8 cellular contexts compared by ENCODE assay signal in the genomic region with DNA sequence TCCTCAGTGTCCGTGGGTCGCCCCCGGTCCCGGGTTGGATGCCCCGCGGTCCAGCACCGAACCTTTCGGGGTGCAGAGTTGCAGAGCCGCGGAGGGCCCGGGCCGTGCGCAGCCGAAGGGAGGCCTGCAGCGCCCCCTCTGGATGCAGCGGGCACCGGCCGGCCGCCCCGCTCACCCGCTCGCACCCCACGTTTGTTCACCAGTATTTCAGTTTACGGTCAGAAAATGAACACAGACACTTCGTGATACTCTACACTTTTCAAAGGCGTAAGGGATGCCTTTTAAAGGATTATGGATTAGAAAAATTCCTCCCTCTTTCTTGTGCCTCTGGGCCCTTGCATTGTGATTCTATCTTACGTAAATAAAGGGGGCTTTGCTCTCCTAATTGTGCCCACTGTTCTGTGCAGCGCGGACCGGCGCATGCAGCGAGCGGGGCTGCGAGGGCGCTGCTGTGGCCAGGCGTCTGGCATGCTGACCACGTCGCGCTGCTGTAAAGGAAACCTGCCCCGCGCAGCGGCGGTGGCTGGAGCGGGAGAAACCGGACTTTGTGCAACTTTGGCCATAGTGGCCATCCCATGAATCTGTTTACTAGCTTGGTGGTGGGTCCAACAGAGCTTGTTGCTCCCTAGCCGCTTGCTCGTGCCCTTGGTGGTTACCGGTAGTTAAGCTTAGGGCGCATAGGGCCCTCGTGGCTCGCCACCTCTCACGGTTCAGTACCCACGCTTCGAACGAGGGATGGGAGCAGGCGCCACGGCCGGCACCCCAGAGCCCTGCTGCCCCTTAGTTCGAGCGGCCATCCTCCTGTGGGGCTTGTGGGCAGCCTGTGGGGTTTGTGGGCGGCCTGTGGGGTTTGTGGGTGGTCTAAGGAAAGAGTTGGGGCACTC. TPM values are rescaled to one million over a fixed set of nuclear protein-coding genes. Genes with fewer than 3 reads are reported as not detected.
DNase-seq lines count a peak whose midpoint lies in the region; TF ChIP-seq lines count a peak whose summit lies in the region.

No MANE protein-coding gene starts in this region.

- H3K4me1 Mint-ChIP-seq in activated CD4-positive, alpha-beta T cell treated with anti-CD3 and anti-CD28 coated beads, Interleukin-2, amount 10 ng/mL, durations not matched to agents 24 days and 14 days: peaks cover 15% of the 10 kb centered on the region

- peak; percentile 87 for TF ChIP-seq RAD21 in neural cell (conservative IDR thresholded peaks at IDR 0.05)

- TF ChIP-seq CTCF in neural cell (IDR thresholded peaks at IDR 0.05; ENCODE audit: poor library complexity, severe bottlenecking): peak; percentile 83

- H3K9ac ChIP-seq in neural cell (ENCODE audit: low read length): peak overlapping the region; percentile 91

- peak overlapping the region; percentile 67 for H3K4me3 Mint-ChIP-seq in activated CD4-positive, alpha-beta T cell treated with anti-CD3 and anti-CD28 coated beads, Interleukin-2, amount 10 ng/mL, durations not matched to agents 24 days and 14 days

- no peaks in the 10 kb centered on the region for H3K9me2 ChIP-seq in neural cell (ENCODE audit: insufficient read depth, low read length)

- no peaks in the 10 kb centered on the region for H3K36me3 ChIP-seq in neural cell (ENCODE audit: insufficient read depth, low read length)

- no peaks in the 10 kb centered on the region for H3K9me3 ChIP-seq in neural cell (ENCODE audit: low read length)

- no peak overlapping the region for H3K27ac Mint-ChIP-seq in activated CD4-positive, alpha-beta T cell treated with anti-CD3 and anti-CD28 coated beads, Interleukin-2, amount 10 ng/mL, durations not matched to agents 24 days and 14 days

- TF ChIP-seq EP300 in neural cell (conservative IDR thresholded peaks at IDR 0.05; ENCODE audit: poor library complexity, severe bottlenecking): no peak

- H3K36me3 Mint-ChIP-seq in activated CD4-positive, alpha-beta T cell treated with anti-CD3 and anti-CD28 coated beads, Interleukin-2, amount 10 ng/mL, durations not matched to agents 24 days and 14 days (ENCODE audit: low read depth): peaks cover 5% of the 10 kb centered on the region

- H3F3A ChIP-seq in neural cell (ENCODE audit: insufficient read depth, low read length, poor library complexity, severe bottlenecking): peaks cover 3% of the 10 kb centered on the region

- H3K4me3 ChIP-seq in neural cell (ENCODE audit: low read length): peak overlapping the region; percentile 79

- peak overlapping the region; percentile 97 for H3K27ac ChIP-seq in neural cell (ENCODE audit: low read length)

- peak; percentile 76 for DNase-seq in activated CD4-positive, alpha-beta T cell treated with anti-CD3 and anti-CD28 coated beads, Interleukin-2, amount 10 ng/mL, durations not matched to agents 24 days and 14 days
- DNase-seq in activated CD4-positive, alpha-beta T cell treated with anti-CD3 and anti-CD28 coated beads for 4 hours: no peak
- peak; percentile 79 for DNase-seq in activated CD8-positive, alpha-beta memory T cell treated with anti-CD3 and anti-CD28 coated beads, Interleukin-2, amount 50 U/mL, for 48 hours
- peak; percentile 33 for DNase-seq in fibroblast of peridontal ligament (ENCODE audit: extremely low read depth)
- DNase-seq in OCI-M2 (lab: John Stamatoyannopoulos, UW; ENCODE audit: unreplicated experiment): no peak
- no peak for DNase-seq in LoVo (ENCODE audit: low spot score)
- no peak for DNase-seq in NCI-H345 (lab: John Stamatoyannopoulos, UW)

- no peaks in the 10 kb centered on the region for H3K9me3 Mint-ChIP-seq in activated CD4-positive, alpha-beta T cell treated with anti-CD3 and anti-CD28 coated beads, Interleukin-2, amount 10 ng/mL, durations not matched to agents 24 days and 14 days

- no peaks in the 10 kb centered on the region for H3K27me3 ChIP-seq in neural cell (ENCODE audit: insufficient read depth, low read depth, low read length)

- H3K4me2 ChIP-seq in neural cell (ENCODE audit: low read length): peak overlapping the region; percentile 52

- peaks cover 73% of the 10 kb centered on the region for H3K27me3 Mint-ChIP-seq in activated CD4-positive, alpha-beta T cell treated with anti-CD3 and anti-CD28 coated beads, Interleukin-2, amount 10 ng/mL, durations not matched to agents 24 days and 14 days

- peaks cover 46% of the 10 kb centered on the region for H3K79me2 ChIP-seq in neural cell (replicated peaks; ENCODE audit: insufficient read depth, low read length)

- no peak overlapping the region for H2AFZ ChIP-seq in neural cell (ENCODE audit: low read depth, low read length)

- intact Hi-C loops in activated CD4-positive, alpha-beta T cell treated with anti-CD3 and anti-CD28 coated beads, Interleukin-2, amount 10 ng/mL, durations not matched to agents 24 days and 14 days (cut with micrococcal nuclease): loop anchor here (5.0 kb wide), 2 partner anchors 249 to 709 kb away; no protein-coding TSS in a partner anchor

- H4K20me1 ChIP-seq in neural cell (ENCODE audit: insufficient read depth): peaks cover 34% of the 10 kb centered on the region

TF ChIP-seq in neural cell, 6 proteins besides CTCF, POLR2A, EP300 and RAD21:
- TF ChIP-seq TAF1 (IDR thresholded peaks at IDR 0.05; ENCODE audit: low read depth): no peak
- TF ChIP-seq EZH2 (IDR thresholded peaks at IDR 0.05; ENCODE audit: borderline replicate concordance, insufficient read depth, low read length, poor library complexity, severe bottlenecking): no peak
- TF ChIP-seq SMC3 (conservative IDR thresholded peaks at IDR 0.05; ENCODE audit: poor library complexity): peak; percentile 75
- TF ChIP-seq, protein P1, sequence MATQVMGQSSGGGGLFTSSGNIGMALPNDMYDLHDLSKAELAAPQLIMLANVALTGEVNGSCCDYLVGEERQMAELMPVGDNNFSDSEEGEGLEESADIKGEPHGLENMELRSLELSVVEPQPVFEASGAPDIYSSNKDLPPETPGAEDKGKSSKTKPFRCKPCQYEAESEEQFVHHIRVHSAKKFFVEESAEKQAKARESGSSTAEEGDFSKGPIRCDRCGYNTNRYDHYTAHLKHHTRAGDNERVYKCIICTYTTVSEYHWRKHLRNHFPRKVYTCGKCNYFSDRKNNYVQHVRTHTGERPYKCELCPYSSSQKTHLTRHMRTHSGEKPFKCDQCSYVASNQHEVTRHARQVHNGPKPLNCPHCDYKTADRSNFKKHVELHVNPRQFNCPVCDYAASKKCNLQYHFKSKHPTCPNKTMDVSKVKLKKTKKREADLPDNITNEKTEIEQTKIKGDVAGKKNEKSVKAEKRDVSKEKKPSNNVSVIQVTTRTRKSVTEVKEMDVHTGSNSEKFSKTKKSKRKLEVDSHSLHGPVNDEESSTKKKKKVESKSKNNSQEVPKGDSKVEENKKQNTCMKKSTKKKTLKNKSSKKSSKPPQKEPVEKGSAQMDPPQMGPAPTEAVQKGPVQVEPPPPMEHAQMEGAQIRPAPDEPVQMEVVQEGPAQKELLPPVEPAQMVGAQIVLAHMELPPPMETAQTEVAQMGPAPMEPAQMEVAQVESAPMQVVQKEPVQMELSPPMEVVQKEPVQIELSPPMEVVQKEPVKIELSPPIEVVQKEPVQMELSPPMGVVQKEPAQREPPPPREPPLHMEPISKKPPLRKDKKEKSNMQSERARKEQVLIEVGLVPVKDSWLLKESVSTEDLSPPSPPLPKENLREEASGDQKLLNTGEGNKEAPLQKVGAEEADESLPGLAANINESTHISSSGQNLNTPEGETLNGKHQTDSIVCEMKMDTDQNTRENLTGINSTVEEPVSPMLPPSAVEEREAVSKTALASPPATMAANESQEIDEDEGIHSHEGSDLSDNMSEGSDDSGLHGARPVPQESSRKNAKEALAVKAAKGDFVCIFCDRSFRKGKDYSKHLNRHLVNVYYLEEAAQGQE (IDR thresholded peaks at IDR 0.05; ENCODE audit: borderline replicate concordance): peak; percentile 3
- TF ChIP-seq POLR2AphosphoS5 (IDR thresholded peaks at IDR 0.05): peak; percentile 55
- peak; percentile 12 for TF ChIP-seq MXI1 (conservative IDR thresholded peaks at IDR 0.05; ENCODE audit: poor library complexity, severe bottlenecking)

RNA-seq across cellular contexts. Expression of gene MEST, which starts 0.8 kb away (rescaled TPM):
- total RNA-seq in activated CD4-positive, alpha-beta T cell treated with anti-CD3 and anti-CD28 coated beads, Interleukin-2, amount 10 ng/mL, durations not matched to agents 24 days and 14 days: 4.1 and 5.8 TPM in 2 replicates
- polyA plus RNA-seq in neural cell: 136 and 153 TPM in 2 replicates
- polyA minus RNA-seq in neural cell: 597 and 698 TPM in 2 replicates

RNA-seq across cellular contexts. Expression of gene CEP41, which starts 50.3 kb away (rescaled TPM):
- 14.3 and 16.7 TPM in 2 replicates for total RNA-seq in activated CD4-positive, alpha-beta T cell treated with anti-CD3 and anti-CD28 coated beads, Interleukin-2, amount 10 ng/mL, durations not matched to agents 24 days and 14 days
- 47.0 and 47.5 TPM in 2 replicates for polyA plus RNA-seq in neural cell
- polyA minus RNA-seq in neural cell: 44.6 and 49.2 TPM in 2 replicates

Comparison
In these comparisons a context has a peak if more than half of its experiments do, and no peak if none do; other contexts are left out.
1. DNase-seq: peak in activated CD4-positive, alpha-beta T cell treated with anti-CD3 and anti-CD28 coated beads, Interleukin-2, amount 10 ng/mL, durations not matched to agents 24 days and 14 days (single experiment), activated CD8-positive, alpha-beta memory T cell treated with anti-CD3 and anti-CD28 coated beads, Interleukin-2, amount 50 U/mL, for 48 hours (single experiment) and fibroblast of peridontal ligament (single experiment); none in activated CD4-positive, alpha-beta T cell treated with anti-CD3 and anti-CD28 coated beads for 4 hours (0 of 2), OCI-M2 (single experiment), LoVo (single experiment) and NCI-H345 (single experiment).